Comparison of ENCODE assay signal across 8 cellular contexts in genomic region chr11:130069684-130070108, GRCh38. TPM values are rescaled to one million over a fixed set of nuclear protein-coding genes. Genes with fewer than 3 reads are reported as not detected.
DNase-seq lines count a peak whose midpoint lies in the region; ATAC-seq and TF ChIP-seq lines count a peak whose summit lies in the region.

TSS of gene APLP2 (plus strand) at chr11:130069894. CDS start at chr11:130069978, 84 bp downstream.

- H3K4me1 ChIP-seq in KMS-11 (ENCODE audit: low read depth, poor library complexity, severe bottlenecking) (peaks cover 8% of the 10 kb centered on the region), Panc1 (ENCODE audit: control insufficient read depth, insufficient read depth, low read length) (peaks cover 18% of the 10 kb centered on the region; the same call in 1 of the 2 replicates), esophagus (ENCODE audit: control insufficient read depth in 2 of 2, insufficient read depth in 2 of 2, low read length in 1 of 2) (peaks cover 0 to 7% of the 10 kb centered on the region in 2 donors), muscle layer of colon (ENCODE audit: insufficient read depth, low read length) (peaks cover 21% of the 10 kb centered on the region)

- H3K27me3 Mint-ChIP-seq in activated T-cell treated with anti-CD3 and anti-CD28 coated beads, Interleukin-2, amount 50 U/mL, for 4 hours (ENCODE audit: low read depth): no peaks in the 10 kb centered on the region

- no peaks in the 10 kb centered on the region for H3K27me3 ChIP-seq in KMS-11 (ENCODE audit: insufficient read depth, low read depth)
- H3K27me3 ChIP-seq in Panc1 (ENCODE audit: control insufficient read depth, insufficient read depth, low read length): no peaks in the 10 kb centered on the region
- H3K27me3 ChIP-seq in esophagus (ENCODE audit: control insufficient read depth in 1 of 2, insufficient read depth in 2 of 2, low read length in 2 of 2): no peaks in the 10 kb centered on the region
- no peaks in the 10 kb centered on the region for H3K27me3 ChIP-seq in muscle layer of colon (ENCODE audit: control insufficient read depth in 1 of 2, insufficient read depth in 2 of 2, low read length in 2 of 2)

- CTCF ChIA-PET in Panc1 (lab: Charles Lee): interaction anchor here (1.0 kb wide), 1 partner anchor 63 kb away, joined by 4 read pairs; no protein-coding TSS in a partner anchor

- H3K27ac ChIP-seq in KMS-11 (no peak within 1 kb of the TSS), Panc1 (ENCODE audit: low read length) (peak within 1 kb of the TSS; percentile 90), esophagus (ENCODE audit: low read depth in 2 of 2, low read length in 1 of 2) (peak within 1 kb of the TSS; percentile 96 to 98), muscle layer of colon (ENCODE audit: low read depth, low read length) (peak within 1 kb of the TSS; percentile 98)

- 0 to 1% methylated on average over 25 to 47 of the region's 47 CpGs for WGBS in esophagus, 2 donors

- H3K4me1 Mint-ChIP-seq in activated T-cell treated with anti-CD3 and anti-CD28 coated beads, Interleukin-2, amount 50 U/mL, for 4 hours (ENCODE audit: low read depth): peaks cover 24% of the 10 kb centered on the region

- in situ Hi-C loops in Panc1 (cut with HindIII; ENCODE audit: low pct_unique_long_range_greater_than_20kb, low sequenced_read_pairs): no loop called here

- intact Hi-C loops in Panc1 (cut with micrococcal nuclease; ENCODE audit: unreplicated experiment): loop anchor here (2.0 kb wide), 1 partner anchor 67 kb away; the partner anchor contains the start of gene PRDM10

- peaks cover 24% of the 10 kb centered on the region; the same call in 1 of the 2 replicates for H3K79me2 ChIP-seq in KMS-11 (ENCODE audit: insufficient read depth, low read depth)

- no peak for TF ChIP-seq CTCF in KMS-11 (conservative IDR thresholded peaks at IDR 0.05; ENCODE audit: low read depth, low read length)
- TF ChIP-seq CTCF in Panc1 (IDR thresholded peaks at IDR 0.05): no peak

- H3K9me3 ChIP-seq in Panc1 (ENCODE audit: control insufficient read depth, insufficient read depth, low read depth, low read length) (no peaks in the 10 kb centered on the region), esophagus (ENCODE audit: control insufficient read depth in 2 of 2, insufficient read depth in 1 of 2, low read depth in 1 of 2, low read length in 1 of 2) (no peaks in the 10 kb centered on the region), muscle layer of colon (ENCODE audit: low read length) (no peaks in the 10 kb centered on the region)

- no peaks in the 10 kb centered on the region for H3K36me3 Mint-ChIP-seq in activated T-cell treated with anti-CD3 and anti-CD28 coated beads, Interleukin-2, amount 50 U/mL, for 4 hours (ENCODE audit: insufficient read depth)

- H4K20me1 ChIP-seq in KMS-11 (ENCODE audit: insufficient read depth): no peaks in the 10 kb centered on the region

- ATAC-seq in GM21786 (IDR thresholded peaks at IDR 0.05; ENCODE audit: unreplicated experiment) (peak; percentile 97), Panc1 (peak; percentile 92)
- ATAC-seq in activated T-cell treated with anti-CD3 and anti-CD28 coated beads, Interleukin-2, amount 50 U/mL, for 4 hours: peak; percentile 95

- no peaks in the 10 kb centered on the region for H3K9me3 Mint-ChIP-seq in activated T-cell treated with anti-CD3 and anti-CD28 coated beads, Interleukin-2, amount 50 U/mL, for 4 hours

- BruUV-seq in Panc1 (replicated peaks; lab: Mats Ljungman, UMichigan): no TSS peak

- H3K9ac ChIP-seq in KMS-11 (no peak within 1 kb of the TSS; the same call in 1 of the 2 replicates), muscle layer of colon (ENCODE audit: low read length) (peak within 1 kb of the TSS; percentile 89)

- DNase-seq in DMS79 treated with DMSO at 0.1 percent for 48 hours (lab: John Stamatoyannopoulos, UW) (peak; percentile 99), Panc1 (ENCODE audit: low read depth, low spot score) (peak; percentile 90)
- peak; percentile 95 for DNase-seq in activated T-cell treated with anti-CD3 and anti-CD28 coated beads, Interleukin-2, amount 50 U/mL, for 4 hours
- peak; percentile 90 to 96 for DNase-seq in stimulated activated CD8-positive, alpha-beta memory T cell treated with anti-CD3 and anti-CD28 coated beads, Interleukin-7, amount 100 ng/mL, for 1 hour (ENCODE audit: low read depth in 2 of 2)

- peak within 1 kb of the TSS; percentile 71 for H2AFZ ChIP-seq in KMS-11 (ENCODE audit: low read depth)

- peak within 1 kb of the TSS; percentile 60 for H3K4me2 ChIP-seq in KMS-11

- POLR2A ChIA-PET in Panc1 (lab: Charles Lee): interaction anchor here (0.7 to 1.2 kb wide), 3 partner anchors 9 to 109 kb away, joined by 3 to 4 read pairs (median 3); no protein-coding TSS in a partner anchor

- H3K36me3 ChIP-seq in KMS-11 (ENCODE audit: insufficient read depth): no peaks in the 10 kb centered on the region
- H3K36me3 ChIP-seq in Panc1 (ENCODE audit: control insufficient read depth, insufficient read depth, low read length): no peaks in the 10 kb centered on the region
- H3K36me3 ChIP-seq in esophagus (ENCODE audit: control insufficient read depth in 2 of 2, insufficient read depth in 2 of 2, low read length in 1 of 2): no peaks in the 10 kb centered on the region
- no peaks in the 10 kb centered on the region for H3K36me3 ChIP-seq in muscle layer of colon (ENCODE audit: insufficient read depth, low read length)

- H3K4me3 ChIP-seq in KMS-11 (IDR thresholded peaks at IDR 0.05; ENCODE audit: insufficient read depth, low read depth, low read length) (no peak within 1 kb of the TSS), Panc1 (ENCODE audit: low read depth in 2 of 2, low read length in 2 of 2) (peak within 1 kb of the TSS; percentile 71 to 73), esophagus (ENCODE audit: low read depth in 1 of 2, low read length in 2 of 2) (peak within 1 kb of the TSS; percentile 83 to 98), muscle layer of colon (ENCODE audit: low read depth in 1 of 2, low read length in 2 of 2) (peak within 1 kb of the TSS; percentile 75 to 77)

- peak within 1 kb of the TSS; percentile 93 for H3K4me3 Mint-ChIP-seq in activated T-cell treated with anti-CD3 and anti-CD28 coated beads, Interleukin-2, amount 50 U/mL, for 4 hours

RNA-seq across cellular contexts. Expression of gene APLP2, which starts in this region (rescaled TPM):
- 589 TPM for total RNA-seq in Panc1 (2021; ENCODE audit: unreplicated experiment)
- 507 TPM for polyA plus RNA-seq in Panc1 (2012; ENCODE audit: insufficient read length)
- 10 to 100 TPM; 53.5 to 70.6 (median 60.4) TPM for total RNA-seq in activated T-cell treated with anti-CD3 and anti-CD28 coated beads, Interleukin-2, amount 50 U/mL, for 4 hours
- 10 to 100 TPM; 48.9 to 80.5 TPM for polyA plus RNA-seq in esophagus
